ENCODE assay signal across 8 cellular contexts in the genomic region with DNA sequence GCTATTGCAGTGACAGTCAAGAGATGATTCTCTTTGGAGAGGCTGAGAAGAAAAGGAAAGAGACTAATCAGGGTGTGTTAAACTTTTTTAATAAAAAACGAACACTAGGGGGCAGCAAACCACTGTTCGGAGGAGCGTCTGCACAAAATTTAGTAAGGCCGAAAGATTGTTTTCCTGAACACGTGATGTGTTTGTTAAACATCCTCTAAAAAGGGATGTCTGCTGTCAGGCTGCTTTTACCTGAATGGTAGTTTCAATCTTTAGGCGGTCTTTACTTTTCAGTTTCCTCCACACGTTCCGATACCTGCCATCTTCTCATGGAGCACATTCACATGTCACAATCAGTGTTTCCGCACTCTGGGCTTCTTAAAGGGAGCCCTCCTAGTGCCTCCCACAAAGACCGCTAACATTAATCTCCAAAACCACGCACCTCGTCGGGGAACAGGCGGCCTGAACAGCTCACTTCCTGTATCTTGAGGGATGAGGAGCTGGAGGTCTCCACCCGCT.
A peak's percentile ranks its signal among the peaks of the same experiment; 100 is the strongest.
DNase-seq lines count a peak whose midpoint lies in the region; ATAC-seq, FAIRE-seq and TF ChIP-seq lines count a peak whose summit lies in the region.

No MANE protein-coding gene starts in this region.

- ATAC-seq in HG03457 (IDR thresholded peaks at IDR 0.05; ENCODE audit: unreplicated experiment), result no peak

- H3K27me3 Mint-ChIP-seq in osteocyte (ENCODE audit: unreplicated experiment), result no peaks in the 10 kb centered on the region

- H3K4me1 Mint-ChIP-seq in osteocyte (ENCODE audit: unreplicated experiment), result peaks cover 15% of the 10 kb centered on the region

- FAIRE-seq in RCC 7860 (lab: Jason Lieb, UNC) (no peak), frontal cortex (lab: Jason Lieb, UNC) (no peak)

- H3K27ac Mint-ChIP-seq in osteocyte (ENCODE audit: unreplicated experiment), result peak overlapping the region; percentile 56

- H3K36me3 Mint-ChIP-seq in osteocyte (ENCODE audit: unreplicated experiment), result no peaks in the 10 kb centered on the region

- DNase-seq in NCI-H82 (lab: John Stamatoyannopoulos, UW) (peak; percentile 74), NCI-H82 treated with DMSO at 0.1 percent for 48 hours (lab: John Stamatoyannopoulos, UW; ENCODE audit: unreplicated experiment) (no peak), HT1080 (ENCODE audit: low read depth) (peak; percentile 84), RCC 7860 (ENCODE audit: low spot score) (peak; percentile 40), frontal cortex (ENCODE audit: low spot score in 2 of 2) (peak; percentile 10 to 13), osteocyte (ENCODE audit: extremely low spot score, unreplicated experiment) (no peak)
- DNase-seq in activated effector memory CD4-positive, alpha-beta T cell treated with Interleukin-2 at 50 U/mL for 16 hours, result peak; percentile 7

- H3K4me3 Mint-ChIP-seq in osteocyte (ENCODE audit: unreplicated experiment), result no peak overlapping the region

- H3K9me3 Mint-ChIP-seq in osteocyte (ENCODE audit: unreplicated experiment), result no peaks in the 10 kb centered on the region

- TF ChIP-seq CTCF in osteocyte (IDR thresholded peaks at IDR 0.05), result peak; percentile 71

Comparison
In these comparisons a context has a peak if more than half of its experiments do, and no peak if none do; other contexts are left out.
1. DNase-seq: peak in NCI-H82 (single experiment), HT1080 (single experiment), RCC 7860 (single experiment), activated effector memory CD4-positive, alpha-beta T cell treated with Interleukin-2 at 50 U/mL for 16 hours (single experiment) and frontal cortex (2 of 2); none in NCI-H82 treated with DMSO at 0.1 percent for 48 hours (single experiment) and osteocyte (single experiment).